ENCODE assay signal across 8 cellular contexts in the genomic region with DNA sequence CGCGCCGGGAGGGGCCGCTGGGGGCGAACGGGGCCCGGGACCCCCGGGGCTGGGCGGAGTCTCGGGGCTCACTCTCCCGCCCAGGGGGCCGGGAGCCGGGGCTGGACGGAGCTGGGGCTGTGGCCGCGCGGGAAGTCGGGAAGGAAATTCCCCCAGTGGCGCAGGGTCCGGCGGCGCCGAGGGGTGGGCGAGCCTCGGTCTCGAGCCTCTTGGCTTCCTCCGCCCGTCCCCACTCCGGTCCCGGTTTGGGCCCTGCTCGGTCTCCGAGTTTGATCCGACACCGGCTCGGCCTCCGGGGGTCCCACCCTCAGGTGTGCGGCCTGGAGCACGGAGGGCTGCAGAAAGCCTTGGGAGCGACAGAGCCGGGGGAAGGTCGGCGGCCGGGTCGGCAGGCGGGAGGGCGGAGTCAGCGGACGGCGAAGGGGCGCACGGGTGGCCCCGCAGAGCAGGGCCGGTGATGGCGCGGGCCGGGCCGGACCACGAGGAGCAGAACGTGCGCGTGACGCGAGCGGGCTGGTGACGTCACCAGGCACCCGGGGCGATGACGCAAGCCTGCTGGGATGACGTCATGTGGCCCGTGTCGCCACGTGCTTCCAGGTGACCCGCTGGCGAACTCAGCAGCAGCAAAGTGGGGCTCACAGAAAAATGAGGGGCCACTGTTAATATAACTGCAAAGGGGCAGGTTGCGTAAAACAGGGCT. TPM values are rescaled to one million over a fixed set of nuclear protein-coding genes. Genes with fewer than 3 reads are reported as not detected.
DNase-seq lines count a peak whose midpoint lies in the region; ATAC-seq lines count a peak whose summit lies in the region.

No MANE protein-coding gene starts in this region.

- peaks cover 35% of the 10 kb centered on the region for H3K27me3 Mint-ChIP-seq in activated CD8-positive, alpha-beta T cell treated with anti-CD3 and anti-CD28 coated beads, Interleukin-2, amount 10 ng/mL, durations not matched to agents 7 days and 5 days (ENCODE audit: low read depth)

- CTCF ChIA-PET in activated CD8-positive, alpha-beta T cell treated with anti-CD3 and anti-CD28 coated beads, Interleukin-2, amount 10 ng/mL, durations not matched to agents 7 days and 5 days (lab: Charles Lee), result interaction anchor here (0.7 to 3.6 kb wide), 6 partner anchors 8 to 305 kb away, joined by 3 to 31 read pairs (median 10); partner anchors contain the start of genes ISG15 and PLEKHN1

- H3K27ac ChIP-seq in duodenal mucosa (ENCODE audit: low read depth, low read length), result peak overlapping the region; percentile 87

- no peaks in the 10 kb centered on the region for H3K36me3 Mint-ChIP-seq in activated CD8-positive, alpha-beta T cell treated with anti-CD3 and anti-CD28 coated beads, Interleukin-2, amount 10 ng/mL, durations not matched to agents 7 days and 5 days (ENCODE audit: low read depth)

- no peaks in the 10 kb centered on the region for H3K9me3 Mint-ChIP-seq in activated CD8-positive, alpha-beta T cell treated with anti-CD3 and anti-CD28 coated beads, Interleukin-2, amount 10 ng/mL, durations not matched to agents 7 days and 5 days (ENCODE audit: insufficient read depth)

- peak overlapping the region in 1 of 2 donors; percentile 54 for H3K9ac ChIP-seq in duodenal mucosa (ENCODE audit: low read depth in 1 of 2, low read length in 2 of 2)

- ATAC-seq in activated CD8-positive, alpha-beta T cell treated with anti-CD3 and anti-CD28 coated beads, Interleukin-2, amount 10 ng/mL, durations not matched to agents 7 days and 5 days, result peak; percentile 17
- ATAC-seq in GM21786 (IDR thresholded peaks at IDR 0.05; ENCODE audit: unreplicated experiment), result no peak

- peak overlapping the region; percentile 61 to 62 for H3K4me3 ChIP-seq in duodenal mucosa (ENCODE audit: low read depth in 1 of 2, low read length in 2 of 2)

- H3K36me3 ChIP-seq in duodenal mucosa (ENCODE audit: control insufficient read depth in 1 of 2, insufficient read depth in 2 of 2, low read length in 2 of 2), result no peaks in the 10 kb centered on the region

- H3K4me1 ChIP-seq in duodenal mucosa (ENCODE audit: control insufficient read depth in 1 of 2, insufficient read depth in 2 of 2, low read length in 2 of 2), result peaks cover 16 to 17% of the 10 kb centered on the region in 2 donors

- peaks cover 35 to 54% of the 10 kb centered on the region in 2 donors for H3K27me3 ChIP-seq in duodenal mucosa (ENCODE audit: control insufficient read depth in 1 of 2, insufficient read depth in 2 of 2, low read length in 2 of 2)

- peaks cover 36% of the 10 kb centered on the region for H3K4me1 Mint-ChIP-seq in activated CD8-positive, alpha-beta T cell treated with anti-CD3 and anti-CD28 coated beads, Interleukin-2, amount 10 ng/mL, durations not matched to agents 7 days and 5 days (ENCODE audit: low read depth)

- POLR2A ChIA-PET in activated CD8-positive, alpha-beta T cell treated with anti-CD3 and anti-CD28 coated beads, Interleukin-2, amount 10 ng/mL, durations not matched to agents 7 days and 5 days (lab: Charles Lee), result interaction anchor here (4.7 kb wide), 1 partner anchor 14 kb away, joined by 29 read pairs; the partner anchor contains the start of gene ISG15

- no peaks in the 10 kb centered on the region for H3K9me3 ChIP-seq in duodenal mucosa (ENCODE audit: control insufficient read depth in 1 of 2, low read length in 2 of 2)

- H3K27ac Mint-ChIP-seq in activated CD8-positive, alpha-beta T cell treated with anti-CD3 and anti-CD28 coated beads, Interleukin-2, amount 10 ng/mL, durations not matched to agents 7 days and 5 days, result peak overlapping the region; percentile 74

- peak overlapping the region; percentile 65 for H3K4me3 Mint-ChIP-seq in activated CD8-positive, alpha-beta T cell treated with anti-CD3 and anti-CD28 coated beads, Interleukin-2, amount 10 ng/mL, durations not matched to agents 7 days and 5 days

- peak; percentile 56 for DNase-seq in NCI-H345 (lab: John Stamatoyannopoulos, UW)
- DNase-seq in NCI-H345 treated with DMSO at 0.1 percent for 48 hours (lab: John Stamatoyannopoulos, UW; ENCODE audit: unreplicated experiment), result no peak
- DNase-seq in NCI-H1105 treated with DMSO at 0.1 percent for 48 hours (lab: John Stamatoyannopoulos, UW), result peak; percentile 52
- peak; percentile 76 for DNase-seq in activated CD8-positive, alpha-beta T cell treated with anti-CD3 and anti-CD28 coated beads, Interleukin-2, amount 10 ng/mL, durations not matched to agents 7 days and 5 days
- peak; percentile 89 to 96 for DNase-seq in lung microvascular endothelial cell (ENCODE audit: low read depth in 2 of 2)
- DNase-seq in stimulated activated CD8-positive, alpha-beta memory T cell treated with anti-CD3 and anti-CD28 coated beads, Interleukin-15, amount 100 ng/mL, for 24 hours (ENCODE audit: low read depth), result peak; percentile 50

RNA-seq across cellular contexts. Expression of gene HES4, which starts 0.6 kb away (rescaled TPM):
- total RNA-seq in activated CD8-positive, alpha-beta T cell treated with anti-CD3 and anti-CD28 coated beads, Interleukin-2, amount 10 ng/mL, durations not matched to agents 7 days and 5 days, result under 1 TPM; 0.45 to 0.50 TPM
- total RNA-seq in lung microvascular endothelial cell, result 23.3 and 24.8 TPM in 2 replicates

RNA-seq across cellular contexts. Expression of gene ISG15, which starts 12.8 kb away (rescaled TPM):
- 100 to 1,000 TPM; 385 to 413 TPM for total RNA-seq in activated CD8-positive, alpha-beta T cell treated with anti-CD3 and anti-CD28 coated beads, Interleukin-2, amount 10 ng/mL, durations not matched to agents 7 days and 5 days
- 109 TPM in 2 replicates for total RNA-seq in lung microvascular endothelial cell

RNA-seq across cellular contexts. Expression of gene PERM1, which starts 18.6 kb away (rescaled TPM):
- not detected for total RNA-seq in activated CD8-positive, alpha-beta T cell treated with anti-CD3 and anti-CD28 coated beads, Interleukin-2, amount 10 ng/mL, durations not matched to agents 7 days and 5 days
- total RNA-seq in lung microvascular endothelial cell, result not detected in 2 replicates

RNA-seq across cellular contexts. Expression of gene AGRN, which starts 19.4 kb away (rescaled TPM):
- total RNA-seq in activated CD8-positive, alpha-beta T cell treated with anti-CD3 and anti-CD28 coated beads, Interleukin-2, amount 10 ng/mL, durations not matched to agents 7 days and 5 days, result 10 to 100 TPM; 12.4 to 14.6 TPM
- total RNA-seq in lung microvascular endothelial cell, result 35.7 and 53.8 TPM in 2 replicates

RNA-seq across cellular contexts. Expression of gene PLEKHN1, which starts 34.2 kb away (rescaled TPM):
- 1 to 10 TPM; 1.7 to 2.2 TPM for total RNA-seq in activated CD8-positive, alpha-beta T cell treated with anti-CD3 and anti-CD28 coated beads, Interleukin-2, amount 10 ng/mL, durations not matched to agents 7 days and 5 days
- total RNA-seq in lung microvascular endothelial cell, result under 0.01 and 0.22 TPM in 2 replicates

Comparison
In these comparisons a context has a peak if more than half of its experiments do, and no peak if none do; other contexts are left out.
1. RNA of gene HES4, which starts 0.6 kb away (total RNA-seq): 23.3 to 24.8 TPM in lung microvascular endothelial cell; 0.45 to 0.50 TPM in activated CD8-positive, alpha-beta T cell treated with anti-CD3 and anti-CD28 coated beads, Interleukin-2, amount 10 ng/mL, durations not matched to agents 7 days and 5 days; every median in the first group is over 10 times any median in the second.